Comparison of ENCODE assay signal across 28 cellular contexts in the genomic region with DNA sequence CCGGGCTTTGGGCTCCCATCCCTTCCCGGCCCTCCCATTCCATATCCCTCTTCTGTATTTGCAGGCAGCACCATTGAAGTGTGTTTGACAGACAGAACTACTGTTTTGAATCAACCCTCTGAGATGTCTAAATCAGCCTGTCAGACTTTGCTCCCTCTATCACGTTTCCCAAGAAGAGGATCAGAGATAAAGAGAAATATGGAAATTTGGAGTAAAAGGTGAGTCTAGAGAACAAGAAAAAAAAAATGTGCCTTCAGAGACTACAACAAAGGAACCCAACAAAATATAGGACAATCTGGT.
"Had no signal": no experiment of that assay in that cellular context is flagged by ENCODE, and none has a peak within 500 bp of the region (broad histone marks: within the 10 kb centered on the region; RNA-seq: fewer than 3 reads in every experiment).

No MANE protein-coding gene starts in this region.

- H3K4me1 Mint-ChIP-seq: immature natural killer cell; memory B cell; naive B cell; stimulated activated naive B cell treated with anti-CD40 and anti-IgM and Interleukin-4, amounts not matched to agents 10 μg/mL and 1 μg/mL and 100 μg/mL, for 72 hours had no signal

- H3K4me1 ChIP-seq: foreskin keratinocyte, psoas muscle, upper lobe of right lung, vagina had no signal

- H3K4me3 Mint-ChIP-seq: immature natural killer cell; memory B cell; natural killer cell treated with Interleukin-12 subunit alpha and Interleukin-12 subunit beta and Interleukin-15 and Interleukin-18, amount 100 ng/mL, for 72 hours; stimulated activated naive B cell treated with anti-CD40 and anti-IgM and Interleukin-4, amounts not matched to agents 10 μg/mL and 1 μg/mL and 100 μg/mL, for 72 hours; stimulated activated naive CD8-positive, alpha-beta T cell treated with anti-CD3 and anti-CD28 coated beads, Interleukin-15, Interleukin-2, amounts not matched to agents 100 ng/mL and 50 ng/mL, for 24 hours had no signal

- H3K9me3 ChIP-seq: esophagus muscularis mucosa, gastroesophageal sphincter, heart left ventricle, psoas muscle, thoracic aorta, tibial nerve, upper lobe of right lung, vagina had no signal

- H3K27me3 Mint-ChIP-seq: memory B cell; naive B cell; natural killer cell treated with Interleukin-12 subunit alpha and Interleukin-12 subunit beta and Interleukin-15 and Interleukin-18, amount 100 ng/mL, for 72 hours; stimulated activated naive B cell treated with anti-CD40 and anti-IgM and Interleukin-4, amounts not matched to agents 10 μg/mL and 1 μg/mL and 100 μg/mL, for 72 hours; stimulated activated naive CD8-positive, alpha-beta T cell treated with anti-CD3 and anti-CD28 coated beads, Interleukin-15, Interleukin-2, amounts not matched to agents 100 ng/mL and 50 ng/mL, for 24 hours had no signal

- H3K9me3 Mint-ChIP-seq: immature natural killer cell; memory B cell; naive B cell; natural killer cell treated with Interleukin-12 subunit alpha and Interleukin-12 subunit beta and Interleukin-15 and Interleukin-18, amount 100 ng/mL, for 72 hours; stimulated activated naive B cell treated with anti-CD40 and anti-IgM and Interleukin-4, amounts not matched to agents 10 μg/mL and 1 μg/mL and 100 μg/mL, for 72 hours; stimulated activated naive CD8-positive, alpha-beta T cell treated with anti-CD3 and anti-CD28 coated beads, Interleukin-15, Interleukin-2, amounts not matched to agents 100 ng/mL and 50 ng/mL, for 24 hours had no signal

- H3K27ac Mint-ChIP-seq: immature natural killer cell; memory B cell; natural killer cell treated with Interleukin-12 subunit alpha and Interleukin-12 subunit beta and Interleukin-15 and Interleukin-18, amount 100 ng/mL, for 72 hours; stimulated activated naive B cell treated with anti-CD40 and anti-IgM and Interleukin-4, amounts not matched to agents 10 μg/mL and 1 μg/mL and 100 μg/mL, for 72 hours; stimulated activated naive CD8-positive, alpha-beta T cell treated with anti-CD3 and anti-CD28 coated beads, Interleukin-15, Interleukin-2, amounts not matched to agents 100 ng/mL and 50 ng/mL, for 24 hours had no signal

- FAIRE-seq: endothelial cell of umbilical vein had no signal

- H3K4me3 ChIP-seq: coronary artery, esophagus muscularis mucosa, gastroesophageal sphincter, heart left ventricle, lung, psoas muscle, skin epidermis, thoracic aorta, tibial nerve, upper lobe of right lung, vagina had no signal

- H3K36me3 ChIP-seq: esophagus muscularis mucosa, gastroesophageal sphincter, heart left ventricle, thoracic aorta, tibial nerve, upper lobe of right lung, vagina had no signal

- H3K27me3 ChIP-seq: esophagus muscularis mucosa, gastroesophageal sphincter, heart left ventricle, tibial nerve, upper lobe of right lung, vagina had no signal

- DNase-seq: dermis blood vessel endothelial cell; effector memory CD4-positive, alpha-beta T cell; foreskin keratinocyte; heart left ventricle; hippocampal formation; immature natural killer cell; islet precursor cell; kidney glomerular epithelial cell; naive B cell; posterior cingulate gyrus; psoas muscle; right cardiac atrium; stimulated activated CD4-positive, alpha-beta T cell treated with anti-CD3 and anti-CD28 coated beads, Interleukin-15, amount 100 ng/mL, for 24 hours; stimulated activated CD4-positive, alpha-beta T cell treated with anti-CD3 and anti-CD28 coated beads, Interleukin-2, amount 100 ng/mL, for 48 hours; stimulated activated naive B cell treated with anti-CD40 and anti-IgM and Interleukin-4, amounts not matched to agents 10 μg/mL and 1 μg/mL and 100 μg/mL, for 72 hours; upper lobe of right lung had no signal

- H3K36me3 Mint-ChIP-seq: immature natural killer cell; memory B cell; naive B cell; natural killer cell treated with Interleukin-12 subunit alpha and Interleukin-12 subunit beta and Interleukin-15 and Interleukin-18, amount 100 ng/mL, for 72 hours; stimulated activated naive B cell treated with anti-CD40 and anti-IgM and Interleukin-4, amounts not matched to agents 10 μg/mL and 1 μg/mL and 100 μg/mL, for 72 hours had no signal

- H3K27ac ChIP-seq: coronary artery, esophagus muscularis mucosa, foreskin keratinocyte, gastroesophageal sphincter, heart left ventricle, psoas muscle, thoracic aorta, upper lobe of right lung, vagina had no signal
